Comparison of ENCODE assay signal across 10 cellular contexts in the genomic region with DNA sequence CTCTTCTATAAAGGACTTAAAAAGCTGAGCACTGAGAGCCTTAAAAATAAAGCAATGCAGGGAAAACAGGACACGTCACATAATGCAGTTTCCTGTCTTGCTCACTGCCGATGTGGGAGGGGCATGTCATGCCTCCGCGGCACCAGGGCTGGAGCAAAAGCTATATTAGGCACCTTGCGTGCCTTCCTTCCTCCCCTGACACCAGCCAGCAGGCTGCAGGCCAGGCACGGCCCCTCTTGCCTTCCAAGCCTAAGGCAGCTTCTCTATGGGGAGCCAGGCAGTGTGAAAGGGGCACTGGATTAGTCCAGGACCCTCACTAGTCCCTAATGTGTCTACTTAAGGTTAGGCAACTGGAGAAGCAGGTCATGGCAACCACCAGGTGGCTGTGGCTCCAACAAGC. TPM values are rescaled to one million over a fixed set of nuclear protein-coding genes. Genes with fewer than 3 reads are reported as not detected.
DNase-seq lines count a peak whose midpoint lies in the region; ATAC-seq, FAIRE-seq and TF ChIP-seq lines count a peak whose summit lies in the region.
"Had no signal": no experiment of that assay in that cellular context is flagged by ENCODE, and none has a peak within 500 bp of the region (broad histone marks: within the 10 kb centered on the region; RNA-seq: fewer than 3 reads in every experiment).

No MANE protein-coding gene starts in this region.

- TF ChIP-seq CTCF in endothelial cell of umbilical vein (IDR thresholded peaks at IDR 0.05; ENCODE audit: extremely low read depth in 1 of 2, insufficient read depth in 1 of 2, low read depth in 1 of 2, low read length in 2 of 2), result peak in 1 of 2 donors; percentile 7
- TF ChIP-seq CTCF in sigmoid colon (IDR thresholded peaks at IDR 0.05), result no peak
- TF ChIP-seq CTCF in mesothelial cell of epicardium (IDR thresholded peaks at IDR 0.05; ENCODE audit: unreplicated experiment), result no peak

- peak; percentile 51; the same call in 1 of the 2 replicates for TF ChIP-seq POLR2A in GM12892 (IDR thresholded peaks at IDR 0.05; ENCODE audit: low read depth, low read length)
- TF ChIP-seq POLR2A in endothelial cell of umbilical vein (IDR thresholded peaks at IDR 0.05; ENCODE audit: low read depth, low read length), result no peak
- no peak for TF ChIP-seq POLR2A in sigmoid colon (IDR thresholded peaks at IDR 0.05)

- H3K4me3 Mint-ChIP-seq in mesothelial cell of epicardium, result no peak overlapping the region

- POLR2A ChIA-PET in endothelial cell of umbilical vein (lab: Charles Lee), result interaction anchor here (1.0 kb wide), 1 partner anchor 216 kb away, joined by 3 read pairs; a partner anchor contains a TSS

- H4K20me1 ChIP-seq in endothelial cell of umbilical vein (replicated peaks; ENCODE audit: control insufficient read depth, extremely low read depth, insufficient read depth, low read length), result no peaks in the 10 kb centered on the region

- H3K9me3 ChIP-seq in endothelial cell of umbilical vein (replicated peaks; ENCODE audit: control insufficient read depth, insufficient read depth, low read length), result no peaks in the 10 kb centered on the region
- H3K9me3 ChIP-seq in sigmoid colon, result no peaks in the 10 kb centered on the region

- peaks cover 7% of the 10 kb centered on the region for H3K4me1 ChIP-seq in endothelial cell of umbilical vein (ENCODE audit: control insufficient read depth, extremely low read depth, insufficient read depth, low read length)
- H3K4me1 ChIP-seq in sigmoid colon, result peaks cover 0 to 55% (median 50%) of the 10 kb centered on the region in 4 donors

- H3K9me3 Mint-ChIP-seq in mesothelial cell of epicardium, result no peaks in the 10 kb centered on the region

- CTCF ChIA-PET in endothelial cell of umbilical vein (lab: Charles Lee), result interaction anchor here (1.1 to 2.1 kb wide), 7 partner anchors 11 to 149 kb away, joined by 4 to 13 read pairs (median 6); no protein-coding TSS in a partner anchor

- BruUV-seq in endothelial cell of umbilical vein (replicated peaks; lab: Mats Ljungman, UMichigan), result no TSS peak

- H3K79me2 ChIP-seq in endothelial cell of umbilical vein (ENCODE audit: control insufficient read depth, insufficient read depth, low read length), result no peaks in the 10 kb centered on the region

- H3K36me3 ChIP-seq in endothelial cell of umbilical vein (ENCODE audit: control insufficient read depth in 2 of 2, extremely low read depth in 1 of 2, insufficient read depth in 2 of 2, low read length in 2 of 2) (no peaks in the 10 kb centered on the region), sigmoid colon (peaks cover 0 to 2% (median 0%) of the 10 kb centered on the region in 4 donors)

- H3K27me3 ChIP-seq in endothelial cell of umbilical vein (ENCODE audit: control insufficient read depth in 2 of 2, insufficient read depth in 2 of 2, low read length in 2 of 2), result no peaks in the 10 kb centered on the region
- no peaks in the 10 kb centered on the region for H3K27me3 ChIP-seq in sigmoid colon

- H3K27ac Mint-ChIP-seq in mesothelial cell of epicardium, result no peak overlapping the region

- H3K27me3 Mint-ChIP-seq in mesothelial cell of epicardium (ENCODE audit: low read depth), result no peaks in the 10 kb centered on the region

- no peaks in the 10 kb centered on the region for H3K9me1 ChIP-seq in endothelial cell of umbilical vein (replicated peaks; ENCODE audit: control insufficient read depth, extremely low read depth, insufficient read depth, low read length)

- peaks cover 34% of the 10 kb centered on the region for H3K4me1 Mint-ChIP-seq in mesothelial cell of epicardium

- ATAC-seq in HG02970 (IDR thresholded peaks at IDR 0.05; ENCODE audit: low FRiP score, unreplicated experiment), result peak; percentile 47
- ATAC-seq in GM21526 (IDR thresholded peaks at IDR 0.05; ENCODE audit: low FRiP score, unreplicated experiment), result no peak
- ATAC-seq: HCT116 had no signal

- H3K36me3 Mint-ChIP-seq in mesothelial cell of epicardium, result no peaks in the 10 kb centered on the region

- DNase-seq in GM12892 (ENCODE audit: insufficient read length), result peak; percentile 57
- DNase-seq in activated CD4-positive, CD25-positive, alpha-beta regulatory T cell treated with anti-CD3 and anti-CD28 coated beads, Interleukin-2, amount 50 U/mL, for 16 hours (ENCODE audit: low read depth, low spot score), result peak; percentile 8
- DNase-seq in endothelial cell of umbilical vein (ENCODE audit: low read depth, low spot score), result peak; percentile 76
- DNase-seq in sigmoid colon, result peak; percentile 92
- no peak for DNase-seq in mesothelial cell of epicardium (ENCODE audit: low spot score in 2 of 2, unreplicated experiment in 2 of 2)
- DNase-seq in HUDEP-2 (lab: John Stamatoyannopoulos, UW; ENCODE audit: unreplicated experiment in 76 of 76), result no peak

- H3K27ac ChIP-seq in endothelial cell of umbilical vein (ENCODE audit: insufficient read depth, low read depth, low read length) (peak overlapping the region; percentile 37), sigmoid colon (peak overlapping the region; percentile 84 to 96 (median 92))

- peak overlapping the region; percentile 98 for H2AFZ ChIP-seq in endothelial cell of umbilical vein (ENCODE audit: low read depth, low read length)

- peak overlapping the region; percentile 3 for H3K4me2 ChIP-seq in endothelial cell of umbilical vein (ENCODE audit: insufficient read depth, low read length)

- H3K9ac ChIP-seq in endothelial cell of umbilical vein (replicated peaks; ENCODE audit: extremely low read depth, insufficient read depth, low read length), result no peak overlapping the region

- intact Hi-C loops in endothelial cell of umbilical vein (cut with micrococcal nuclease), result no loop called here
- intact Hi-C loops in sigmoid colon (cut with DNase I), result loop anchor here (10.0 kb wide), 1 partner anchor 109 kb away; a partner anchor contains a TSS

- no peak overlapping the region for H3K4me3 ChIP-seq in endothelial cell of umbilical vein (replicated peaks in 1 of 3; ENCODE audit: insufficient read depth in 1 of 3, low read depth in 1 of 3, low read length in 3 of 3)
- no peak overlapping the region for H3K4me3 ChIP-seq in sigmoid colon

- WGBS in sigmoid colon, 2 donors, result 37 to 85% methylated on average over 6 of the region's 6 CpGs

- FAIRE-seq in GM12892 (lab: Jason Lieb, UNC) (peak; percentile 86), endothelial cell of umbilical vein (lab: Jason Lieb, UNC) (peak; percentile 91)
- FAIRE-seq: endometrium had no signal

- dilution Hi-C loops in endothelial cell of umbilical vein (cut with MboI; ENCODE audit: extremely low pct_ligation_motif_present, low sequenced_read_pairs), result no loop called here

- peak in 1 of 4 donors; percentile 80 for TF ChIP-seq EP300 in sigmoid colon (IDR thresholded peaks at IDR 0.05)

TF ChIP-seq in endothelial cell of umbilical vein, 7 proteins besides CTCF, POLR2A, EP300 and RAD21:
- TF ChIP-seq MYC (IDR thresholded peaks at IDR 0.05; ENCODE audit: low read depth, low read length) (no peak), GATA2 (IDR thresholded peaks at IDR 0.05; ENCODE audit: insufficient read depth, insufficient read length, low read depth, low read length) (no peak), JUN (IDR thresholded peaks at IDR 0.05; ENCODE audit: borderline replicate concordance, insufficient read depth, insufficient read length, low read depth) (no peak), EZH2 (IDR thresholded peaks at IDR 0.05; ENCODE audit: borderline replicate concordance, low read depth, low read length, severe bottlenecking) (no peak), POLR2AphosphoS5 (IDR thresholded peaks at IDR 0.05; ENCODE audit: insufficient read depth, low read depth, low read length) (no peak), FOS (IDR thresholded peaks at IDR 0.05; ENCODE audit: borderline replicate concordance, insufficient read depth, low read length) (no peak)
- TF ChIP-seq, protein P1, sequence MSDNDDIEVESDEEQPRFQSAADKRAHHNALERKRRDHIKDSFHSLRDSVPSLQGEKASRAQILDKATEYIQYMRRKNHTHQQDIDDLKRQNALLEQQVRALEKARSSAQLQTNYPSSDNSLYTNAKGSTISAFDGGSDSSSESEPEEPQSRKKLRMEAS (IDR thresholded peaks at IDR 0.05; ENCODE audit: insufficient read depth, insufficient read length), result no peak

RNA-seq across cellular contexts. Expression of a gene that starts 26.3 kb away (rescaled TPM):
- 86.3 TPM for polyA plus RNA-seq in GM12892 (2012; ENCODE audit: missing spikeins)
- total RNA-seq in endothelial cell of umbilical vein (46.9 and 47.3 TPM in 2 replicates), sigmoid colon (10 to 100 TPM; 17.7 to 31.4 (median 27.7) TPM), mesothelial cell of epicardium (21.9 to 22.4 TPM (median 22.0 TPM) in 3 replicates)
- polyA plus RNA-seq in endothelial cell of umbilical vein (48.0 and 68.2 TPM in 2 replicates), sigmoid colon (10 to 100 TPM; 47.4 to 89.5 (median 68.2) TPM)
- 56.5 and 66.3 TPM in 2 replicates for polyA plus RNA-seq in endothelial cell of umbilical vein (2011; cell fraction: cytosol; rRNA removed)
- polyA plus RNA-seq in endothelial cell of umbilical vein (2011; cell fraction: nucleus; rRNA removed), result 31.1 and 38.2 TPM in 2 replicates
- polyA plus RNA-seq in endothelial cell of umbilical vein (2012), result 57.2 and 77.6 TPM in 2 replicates
- 71.2 and 78.1 TPM in 2 replicates for polyA minus RNA-seq in endothelial cell of umbilical vein
- polyA minus RNA-seq in endothelial cell of umbilical vein (2011; cell fraction: cytosol; rRNA and poly(A)+ RNA removed), result 21.9 TPM
- 14.3 and 18.0 TPM in 2 replicates for polyA minus RNA-seq in endothelial cell of umbilical vein (2011; cell fraction: nucleus; rRNA and poly(A)+ RNA removed)

RNA-seq across cellular contexts. Expression of a gene that starts 30.3 kb away (rescaled TPM):
- polyA plus RNA-seq in GM12892 (2012; ENCODE audit: missing spikeins), result 88.2 TPM
- total RNA-seq in endothelial cell of umbilical vein (112 and 114 TPM in 2 replicates), sigmoid colon (10 to 100 TPM; 46.1 to 48.2 (median 48.2) TPM), mesothelial cell of epicardium (70.4 to 74.2 TPM (median 72.6 TPM) in 3 replicates)
- polyA plus RNA-seq in endothelial cell of umbilical vein (30.1 and 35.6 TPM in 2 replicates), sigmoid colon (10 to 100 TPM; 60.1 to 90.2 (median 73.1) TPM)
- polyA plus RNA-seq in endothelial cell of umbilical vein (2011; cell fraction: cytosol; rRNA removed), result 43.5 and 47.1 TPM in 2 replicates
- 53.0 and 65.2 TPM in 2 replicates for polyA plus RNA-seq in endothelial cell of umbilical vein (2011; cell fraction: nucleus; rRNA removed)
- polyA plus RNA-seq in endothelial cell of umbilical vein (2012), result 86.5 and 106 TPM in 2 replicates
- polyA minus RNA-seq in endothelial cell of umbilical vein, result 44.9 and 57.1 TPM in 2 replicates
- 47.4 TPM for polyA minus RNA-seq in endothelial cell of umbilical vein (2011; cell fraction: cytosol; rRNA and poly(A)+ RNA removed)
- polyA minus RNA-seq in endothelial cell of umbilical vein (2011; cell fraction: nucleus; rRNA and poly(A)+ RNA removed), result 47.2 and 61.3 TPM in 2 replicates

Comparison
In these comparisons a context has a peak if more than half of its experiments do, and no peak if none do; other contexts are left out.
1. DNase-seq: peak in GM12892 (single experiment), activated CD4-positive, CD25-positive, alpha-beta regulatory T cell treated with anti-CD3 and anti-CD28 coated beads, Interleukin-2, amount 50 U/mL, for 16 hours (single experiment), endothelial cell of umbilical vein (single experiment) and sigmoid colon (single experiment); none in mesothelial cell of epicardium (0 of 2) and HUDEP-2 (0 of 76).